17 cellular contexts compared by ENCODE assay signal in the genomic region with DNA sequence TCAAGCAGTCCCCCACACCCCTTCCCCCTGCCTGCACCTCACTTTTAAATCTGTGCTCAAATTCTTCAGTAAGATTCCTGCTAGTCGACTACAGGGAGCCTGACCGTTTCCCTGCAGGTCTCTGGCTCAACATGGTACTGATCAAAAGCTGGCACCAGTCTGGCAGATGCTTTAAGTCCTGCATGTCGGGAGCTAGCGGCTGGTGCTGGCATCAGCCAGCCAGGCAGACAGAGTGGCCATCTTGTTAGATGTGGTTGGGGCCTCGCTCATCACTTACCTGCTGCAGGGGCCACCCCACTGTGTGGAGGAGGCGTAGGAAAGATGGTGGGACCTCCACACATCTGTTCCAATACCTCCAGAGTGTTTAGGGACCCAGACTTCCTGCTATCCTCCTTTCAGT.
A peak's percentile ranks its signal among the peaks of the same experiment; 100 is the strongest.
DNase-seq lines count a peak whose midpoint lies in the region; ATAC-seq and TF ChIP-seq lines count a peak whose summit lies in the region.
"Had no signal": no experiment of that assay in that cellular context is flagged by ENCODE, and none has a peak within 500 bp of the region (broad histone marks: within the 10 kb centered on the region; RNA-seq: fewer than 3 reads in every experiment).

No MANE protein-coding gene starts in this region.

- CTCF ChIA-PET in activated CD8-positive, alpha-beta memory T cell treated with anti-CD3 and anti-CD28 coated beads, Interleukin-2, amount 10 ng/mL, durations not matched to agents 7 days and 5 days (lab: Charles Lee) = no interaction called here

- H3K9me3 Mint-ChIP-seq in activated CD8-positive, alpha-beta memory T cell treated with anti-CD3 and anti-CD28 coated beads, Interleukin-2, amount 10 ng/mL, durations not matched to agents 7 days and 5 days (ENCODE audit: low read depth) = no peaks in the 10 kb centered on the region
- H3K9me3 Mint-ChIP-seq: naive B cell had no signal

- H3K4me3 Mint-ChIP-seq in activated CD8-positive, alpha-beta memory T cell treated with anti-CD3 and anti-CD28 coated beads, Interleukin-2, amount 10 ng/mL, durations not matched to agents 7 days and 5 days = no peak overlapping the region

- no peaks in the 10 kb centered on the region for H3K36me3 Mint-ChIP-seq in activated CD8-positive, alpha-beta memory T cell treated with anti-CD3 and anti-CD28 coated beads, Interleukin-2, amount 10 ng/mL, durations not matched to agents 7 days and 5 days
- H3K36me3 Mint-ChIP-seq: naive B cell had no signal

- TF ChIP-seq EP300 in stomach (IDR thresholded peaks at IDR 0.05) = no peak

- H3K27ac ChIP-seq in angular gyrus (ENCODE audit: low read depth, low read length) (peak overlapping the region; percentile 94), lower lobe of right lung (peak overlapping the region; percentile 92), stomach (peak overlapping the region in 4 of 5 donors; percentile 80 to 91 (median 88))

- no peak overlapping the region for H3K4me3 ChIP-seq in AG10803 (ENCODE audit: low read length)
- no peak overlapping the region for H3K4me3 ChIP-seq in lower lobe of right lung
- H3K4me3 ChIP-seq in stomach = no peak overlapping the region
- H3K4me3 ChIP-seq: left lung had no signal

- peaks cover 10% of the 10 kb centered on the region for H3K4me1 Mint-ChIP-seq in activated CD8-positive, alpha-beta memory T cell treated with anti-CD3 and anti-CD28 coated beads, Interleukin-2, amount 10 ng/mL, durations not matched to agents 7 days and 5 days

- no peak for TF ChIP-seq POLR2A in stomach (IDR thresholded peaks at IDR 0.05)

- peaks cover 25% of the 10 kb centered on the region for H3K27me3 Mint-ChIP-seq in activated CD8-positive, alpha-beta memory T cell treated with anti-CD3 and anti-CD28 coated beads, Interleukin-2, amount 10 ng/mL, durations not matched to agents 7 days and 5 days

- ATAC-seq in lower lobe of right lung = no peak
- ATAC-seq in activated CD8-positive, alpha-beta memory T cell treated with anti-CD3 and anti-CD28 coated beads, Interleukin-2, amount 10 ng/mL, durations not matched to agents 7 days and 5 days = no peak
- ATAC-seq: activated CD4-positive, CD25-positive, alpha-beta regulatory T cell treated with anti-CD3 and anti-CD28 coated beads, Interleukin-2, amount 50 U/mL, for 24 hours; HCT116; left lung had no signal

- TF ChIP-seq CTCF in AG10803 (conservative IDR thresholded peaks at IDR 0.05; ENCODE audit: low read length) = no peak
- no peak for TF ChIP-seq CTCF in lower lobe of right lung (IDR thresholded peaks at IDR 0.05)
- TF ChIP-seq CTCF in stomach (IDR thresholded peaks at IDR 0.05) = no peak

- intact Hi-C loops in lower lobe of right lung (cut with DNase I) = loop anchor here (5.0 kb wide), 2 partner anchors 445 to 545 kb away; no protein-coding TSS in a partner anchor
- intact Hi-C loops in stomach (cut with DNase I; ENCODE audit: low total_unique reads) = loop anchor here (5.0 to 10.0 kb wide), 2 partner anchors 545 to 848 kb away; no protein-coding TSS in a partner anchor

- H3K36me3 ChIP-seq in lower lobe of right lung (no peaks in the 10 kb centered on the region), stomach (no peaks in the 10 kb centered on the region)
- H3K36me3 ChIP-seq: left lung had no signal

- H3K27ac Mint-ChIP-seq in activated CD8-positive, alpha-beta memory T cell treated with anti-CD3 and anti-CD28 coated beads, Interleukin-2, amount 10 ng/mL, durations not matched to agents 7 days and 5 days = no peak overlapping the region
- H3K27ac Mint-ChIP-seq: naive B cell had no signal

- no peaks in the 10 kb centered on the region for H3K27me3 ChIP-seq in lower lobe of right lung (ENCODE audit: low read depth)
- no peaks in the 10 kb centered on the region for H3K27me3 ChIP-seq in stomach
- H3K27me3 ChIP-seq: left lung had no signal

- 75 to 92% (median 88%) methylated on average over 3 to 6 of the region's 6 CpGs for WGBS in stomach, 5 donors

- H3K4me1 ChIP-seq in lower lobe of right lung (peaks cover 11% of the 10 kb centered on the region), stomach (peaks cover 17 to 28% (median 25%) of the 10 kb centered on the region in 4 donors)

- peak; percentile 50 for DNase-seq in AG10803 (ENCODE audit: low read depth)
- DNase-seq in lower lobe of right lung = no peak
- no peak for DNase-seq in stomach
- no peak for DNase-seq in hepatic stellate cell (ENCODE audit: low spot score)
- DNase-seq in Ammon's horn (ENCODE audit: low spot score) = no peak
- DNase-seq in activated CD4-positive, CD25-positive, alpha-beta regulatory T cell treated with anti-CD3 and anti-CD28 coated beads, Interleukin-2, amount 50 U/mL, for 72 hours = no peak
- DNase-seq in activated CD8-positive, alpha-beta memory T cell treated with anti-CD3 and anti-CD28 coated beads, Interleukin-2, amount 10 ng/mL, durations not matched to agents 7 days and 5 days = no peak
- DNase-seq: DMS153; effector CD8-positive, alpha-beta T cell; left lung; naive B cell; NCI-H187; NCI-H446 treated with DMSO at 0.1 percent for 48 hours; SHP77 treated with DMSO at 0.1 percent for 48 hours had no signal

- no peaks in the 10 kb centered on the region for H3K9me3 ChIP-seq in lower lobe of right lung
- H3K9me3 ChIP-seq in stomach = no peaks in the 10 kb centered on the region
- H3K9me3 ChIP-seq: left lung had no signal
